1 cellular context compared by ENCODE assay signal in the genomic region with DNA sequence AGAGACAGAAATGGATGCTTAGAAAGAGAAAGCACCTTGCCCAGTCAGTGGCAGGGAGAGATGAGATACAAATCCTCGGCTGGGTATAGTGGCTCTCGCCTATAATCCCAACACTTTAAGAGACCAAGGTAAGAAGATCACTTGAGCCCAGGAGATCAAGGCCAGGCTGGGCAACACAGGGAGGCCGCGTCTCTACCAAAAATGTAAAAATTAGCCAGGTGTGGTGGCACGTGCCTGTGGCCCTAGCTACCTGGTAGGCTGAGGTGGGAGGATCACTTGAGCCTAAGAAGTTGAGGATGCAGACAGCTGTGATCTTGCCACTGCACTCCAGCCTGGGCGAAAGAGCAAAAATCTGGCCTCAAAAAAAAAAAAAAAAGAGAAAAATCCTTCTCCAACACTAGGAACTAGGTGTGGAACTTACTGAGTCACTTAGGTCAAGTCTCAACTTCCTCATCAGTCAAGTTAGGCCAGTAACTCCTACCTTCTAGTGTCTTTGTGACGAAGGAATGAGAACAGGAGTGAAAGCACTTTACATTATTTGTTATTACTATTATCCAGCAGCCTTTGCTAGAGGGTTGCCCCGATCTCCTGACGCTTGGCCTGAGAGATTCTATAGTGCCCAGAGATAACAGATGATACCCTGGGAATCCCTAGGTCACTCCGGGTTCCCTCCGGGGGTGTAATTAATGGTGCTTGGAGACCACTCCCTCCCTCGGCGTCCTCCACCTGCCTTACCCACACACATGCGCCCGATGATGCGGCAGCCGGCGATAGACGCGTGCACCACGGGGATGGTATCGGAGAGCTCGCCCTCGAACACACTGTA.
TF ChIP-seq lines count a peak whose summit lies in the region.

No MANE protein-coding gene starts in this region.

TF ChIP-seq in GM23338, 12 proteins besides CTCF, POLR2A, EP300 and RAD21 (continued from another document):
- TF ChIP-seq, protein P1, sequence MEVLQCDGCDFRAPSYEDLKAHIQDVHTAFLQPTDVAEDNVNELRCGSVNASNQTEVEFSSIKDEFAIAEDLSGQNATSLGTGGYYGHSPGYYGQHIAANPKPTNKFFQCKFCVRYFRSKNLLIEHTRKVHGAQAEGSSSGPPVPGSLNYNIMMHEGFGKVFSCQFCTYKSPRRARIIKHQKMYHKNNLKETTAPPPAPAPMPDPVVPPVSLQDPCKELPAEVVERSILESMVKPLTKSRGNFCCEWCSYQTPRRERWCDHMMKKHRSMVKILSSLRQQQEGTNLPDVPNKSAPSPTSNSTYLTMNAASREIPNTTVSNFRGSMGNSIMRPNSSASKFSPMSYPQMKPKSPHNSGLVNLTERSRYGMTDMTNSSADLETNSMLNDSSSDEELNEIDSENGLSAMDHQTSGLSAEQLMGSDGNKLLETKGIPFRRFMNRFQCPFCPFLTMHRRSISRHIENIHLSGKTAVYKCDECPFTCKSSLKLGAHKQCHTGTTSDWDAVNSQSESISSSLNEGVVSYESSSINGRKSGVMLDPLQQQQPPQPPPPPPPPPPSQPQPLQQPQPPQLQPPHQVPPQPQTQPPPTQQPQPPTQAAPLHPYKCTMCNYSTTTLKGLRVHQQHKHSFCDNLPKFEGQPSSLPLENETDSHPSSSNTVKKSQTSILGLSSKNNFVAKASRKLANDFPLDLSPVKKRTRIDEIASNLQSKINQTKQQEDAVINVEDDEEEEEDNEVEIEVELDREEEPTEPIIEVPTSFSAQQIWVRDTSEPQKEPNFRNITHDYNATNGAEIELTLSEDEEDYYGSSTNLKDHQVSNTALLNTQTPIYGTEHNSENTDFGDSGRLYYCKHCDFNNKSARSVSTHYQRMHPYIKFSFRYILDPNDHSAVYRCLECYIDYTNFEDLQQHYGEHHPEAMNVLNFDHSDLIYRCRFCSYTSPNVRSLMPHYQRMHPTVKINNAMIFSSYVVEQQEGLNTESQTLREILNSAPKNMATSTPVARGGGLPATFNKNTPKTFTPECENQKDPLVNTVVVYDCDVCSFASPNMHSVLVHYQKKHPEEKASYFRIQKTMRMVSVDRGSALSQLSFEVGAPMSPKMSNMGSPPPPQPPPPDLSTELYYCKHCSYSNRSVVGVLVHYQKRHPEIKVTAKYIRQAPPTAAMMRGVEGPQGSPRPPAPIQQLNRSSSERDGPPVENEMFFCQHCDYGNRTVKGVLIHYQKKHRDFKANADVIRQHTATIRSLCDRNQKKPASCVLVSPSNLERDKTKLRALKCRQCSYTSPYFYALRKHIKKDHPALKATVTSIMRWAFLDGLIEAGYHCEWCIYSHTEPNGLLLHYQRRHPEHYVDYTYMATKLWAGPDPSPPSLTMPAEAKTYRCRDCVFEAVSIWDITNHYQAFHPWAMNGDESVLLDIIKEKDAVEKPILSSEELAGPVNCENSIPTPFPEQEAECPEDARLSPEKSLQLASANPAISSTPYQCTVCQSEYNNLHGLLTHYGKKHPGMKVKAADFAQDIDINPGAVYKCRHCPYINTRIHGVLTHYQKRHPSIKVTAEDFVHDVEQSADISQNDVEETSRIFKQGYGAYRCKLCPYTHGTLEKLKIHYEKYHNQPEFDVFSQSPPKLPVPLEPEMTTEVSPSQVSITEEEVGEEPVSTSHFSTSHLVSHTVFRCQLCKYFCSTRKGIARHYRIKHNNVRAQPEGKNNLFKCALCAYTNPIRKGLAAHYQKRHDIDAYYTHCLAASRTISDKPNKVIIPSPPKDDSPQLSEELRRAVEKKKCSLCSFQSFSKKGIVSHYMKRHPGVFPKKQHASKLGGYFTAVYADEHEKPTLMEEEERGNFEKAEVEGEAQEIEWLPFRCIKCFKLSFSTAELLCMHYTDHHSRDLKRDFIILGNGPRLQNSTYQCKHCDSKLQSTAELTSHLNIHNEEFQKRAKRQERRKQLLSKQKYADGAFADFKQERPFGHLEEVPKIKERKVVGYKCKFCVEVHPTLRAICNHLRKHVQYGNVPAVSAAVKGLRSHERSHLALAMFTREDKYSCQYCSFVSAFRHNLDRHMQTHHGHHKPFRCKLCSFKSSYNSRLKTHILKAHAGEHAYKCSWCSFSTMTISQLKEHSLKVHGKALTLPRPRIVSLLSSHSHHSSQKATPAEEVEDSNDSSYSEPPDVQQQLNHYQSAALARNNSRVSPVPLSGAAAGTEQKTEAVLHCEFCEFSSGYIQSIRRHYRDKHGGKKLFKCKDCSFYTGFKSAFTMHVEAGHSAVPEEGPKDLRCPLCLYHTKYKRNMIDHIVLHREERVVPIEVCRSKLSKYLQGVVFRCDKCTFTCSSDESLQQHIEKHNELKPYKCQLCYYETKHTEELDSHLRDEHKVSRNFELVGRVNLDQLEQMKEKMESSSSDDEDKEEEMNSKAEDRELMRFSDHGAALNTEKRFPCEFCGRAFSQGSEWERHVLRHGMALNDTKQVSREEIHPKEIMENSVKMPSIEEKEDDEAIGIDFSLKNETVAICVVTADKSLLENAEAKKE (CRISPR knock-in tag; IDR thresholded peaks at IDR 0.05): no peak
- TF ChIP-seq JUNB (IDR thresholded peaks at IDR 0.05; ENCODE audit: unreplicated experiment) (no peak), EZH2 (IDR thresholded peaks at IDR 0.05; ENCODE audit: low read depth, unreplicated experiment) (no peak), ZNF331 (CRISPR knock-in tag; IDR thresholded peaks at IDR 0.05; ENCODE audit: low read depth) (no peak), POLR2AphosphoS5 (IDR thresholded peaks at IDR 0.05; ENCODE audit: low read depth) (no peak), NANOG (IDR thresholded peaks at IDR 0.05; ENCODE audit: borderline replicate concordance) (no peak), EZH2phosphoT487 (IDR thresholded peaks at IDR 0.05; ENCODE audit: unreplicated experiment) (no peak), STAT1 (IDR thresholded peaks at IDR 0.05; ENCODE audit: unreplicated experiment) (no peak)
TF ChIP-seq in GM23338: peak in this region for 0.
